ENCODE assay signal across 1 cellular context in genomic region chr18:79393626-79394401, GRCh38.
TF ChIP-seq lines count a peak whose summit lies in the region.

No MANE protein-coding gene starts in this region.

TF ChIP-seq in HEK293, 187 proteins besides CTCF, POLR2A, EP300 and RAD21 (continued from another document and continues in another):
- 0 out of 2 replicates have a peak, but pooled peaks have one; percentile 42 for TF ChIP-seq ZNF660 (tag by site-specific recombination; IDR thresholded peaks at IDR 0.05)
- TF ChIP-seq, protein P1, sequence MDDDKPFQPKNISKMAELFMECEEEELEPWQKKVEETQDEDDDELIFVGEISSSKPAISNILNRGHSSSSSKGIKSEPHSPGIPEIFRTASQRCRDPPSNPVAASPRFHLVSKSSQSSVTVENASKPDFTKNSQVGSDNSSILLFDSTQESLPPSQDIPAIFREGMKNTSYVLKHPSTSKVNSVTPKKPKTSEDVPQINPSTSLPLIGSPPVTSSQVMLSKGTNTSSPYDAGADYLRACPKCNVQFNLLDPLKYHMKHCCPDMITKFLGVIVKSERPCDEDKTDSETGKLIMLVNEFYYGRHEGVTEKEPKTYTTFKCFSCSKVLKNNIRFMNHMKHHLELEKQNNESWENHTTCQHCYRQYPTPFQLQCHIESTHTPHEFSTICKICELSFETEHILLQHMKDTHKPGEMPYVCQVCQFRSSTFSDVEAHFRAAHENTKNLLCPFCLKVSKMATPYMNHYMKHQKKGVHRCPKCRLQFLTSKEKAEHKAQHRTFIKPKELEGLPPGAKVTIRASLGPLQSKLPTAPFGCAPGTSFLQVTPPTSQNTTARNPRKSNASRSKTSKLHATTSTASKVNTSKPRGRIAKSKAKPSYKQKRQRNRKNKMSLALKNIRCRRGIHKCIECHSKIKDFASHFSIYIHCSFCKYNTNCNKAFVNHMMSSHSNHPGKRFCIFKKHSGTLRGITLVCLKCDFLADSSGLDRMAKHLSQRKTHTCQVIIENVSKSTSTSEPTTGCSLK (tag by site-specific recombination; IDR thresholded peaks at IDR 0.05), result no peak
- no peak for TF ChIP-seq ZNF654 (tag by site-specific recombination; IDR thresholded peaks at IDR 0.05; ENCODE audit: low read depth)
- TF ChIP-seq ZIC2 (tag by site-specific recombination; IDR thresholded peaks at IDR 0.05), result no peak
- TF ChIP-seq PRDM1 (tag by site-specific recombination; IDR thresholded peaks at IDR 0.05), result no peak
- no peak for TF ChIP-seq ZNF239 (tag by site-specific recombination; IDR thresholded peaks at IDR 0.05)
- peak; percentile 74 for TF ChIP-seq KLF8 (tag by site-specific recombination; IDR thresholded peaks at IDR 0.05)
- TF ChIP-seq ZNF707 (tag by site-specific recombination; IDR thresholded peaks at IDR 0.05), result no peak
- TF ChIP-seq ZNF792 (tag by site-specific recombination; IDR thresholded peaks at IDR 0.05), result no peak
- no peak for TF ChIP-seq ZNF623 (tag by site-specific recombination; IDR thresholded peaks at IDR 0.05)
- no peak for TF ChIP-seq ZNF560 (tag by site-specific recombination; IDR thresholded peaks at IDR 0.05; ENCODE audit: borderline replicate concordance)
- TF ChIP-seq ZNF398 (tag by site-specific recombination; IDR thresholded peaks at IDR 0.05), result peak; percentile 86
- no peak for TF ChIP-seq HOXC10 (CRISPR knock-in tag; IDR thresholded peaks at IDR 0.05)
- no peak for TF ChIP-seq ZNF202 (tag by site-specific recombination; IDR thresholded peaks at IDR 0.05; ENCODE audit: borderline replicate concordance)
- TF ChIP-seq ZNF23 (tag by site-specific recombination; IDR thresholded peaks at IDR 0.05; ENCODE audit: borderline replicate concordance), result no peak
- TF ChIP-seq ZNF704 (tag by site-specific recombination; IDR thresholded peaks at IDR 0.05), result no peak
- TF ChIP-seq GLIS1 (tag by site-specific recombination; IDR thresholded peaks at IDR 0.05), result peak; percentile 67
- TF ChIP-seq, protein P2, sequence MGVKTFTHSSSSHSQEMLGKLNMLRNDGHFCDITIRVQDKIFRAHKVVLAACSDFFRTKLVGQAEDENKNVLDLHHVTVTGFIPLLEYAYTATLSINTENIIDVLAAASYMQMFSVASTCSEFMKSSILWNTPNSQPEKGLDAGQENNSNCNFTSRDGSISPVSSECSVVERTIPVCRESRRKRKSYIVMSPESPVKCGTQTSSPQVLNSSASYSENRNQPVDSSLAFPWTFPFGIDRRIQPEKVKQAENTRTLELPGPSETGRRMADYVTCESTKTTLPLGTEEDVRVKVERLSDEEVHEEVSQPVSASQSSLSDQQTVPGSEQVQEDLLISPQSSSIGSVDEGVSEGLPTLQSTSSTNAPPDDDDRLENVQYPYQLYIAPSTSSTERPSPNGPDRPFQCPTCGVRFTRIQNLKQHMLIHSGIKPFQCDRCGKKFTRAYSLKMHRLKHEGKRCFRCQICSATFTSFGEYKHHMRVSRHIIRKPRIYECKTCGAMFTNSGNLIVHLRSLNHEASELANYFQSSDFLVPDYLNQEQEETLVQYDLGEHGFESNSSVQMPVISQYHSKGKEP (tag by site-specific recombination; IDR thresholded peaks at IDR 0.05), result peak; percentile 31; the same call in 1 of the 2 replicates
- no peak for TF ChIP-seq ZNF133 (tag by site-specific recombination; IDR thresholded peaks at IDR 0.05)
- peak; percentile 54; the same call in 1 of the 2 replicates for TF ChIP-seq EGR2 (tag by site-specific recombination; IDR thresholded peaks at IDR 0.05; ENCODE audit: low read depth)
- TF ChIP-seq ZSCAN16 (tag by site-specific recombination; IDR thresholded peaks at IDR 0.05), result no peak
- TF ChIP-seq ZBTB6 (tag by site-specific recombination; IDR thresholded peaks at IDR 0.05), result peak; percentile 85
- TF ChIP-seq, protein P3, sequence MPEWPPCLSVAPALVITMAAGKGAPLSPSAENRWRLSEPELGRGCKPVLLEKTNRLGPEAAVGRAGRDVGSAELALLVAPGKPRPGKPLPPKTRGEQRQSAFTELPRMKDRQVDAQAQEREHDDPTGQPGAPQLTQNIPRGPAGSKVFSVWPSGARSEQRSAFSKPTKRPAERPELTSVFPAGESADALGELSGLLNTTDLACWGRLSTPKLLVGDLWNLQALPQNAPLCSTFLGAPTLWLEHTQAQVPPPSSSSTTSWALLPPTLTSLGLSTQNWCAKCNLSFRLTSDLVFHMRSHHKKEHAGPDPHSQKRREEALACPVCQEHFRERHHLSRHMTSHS (tag by site-specific recombination; IDR thresholded peaks at IDR 0.05), result no peak
- TF ChIP-seq ZNF645 (tag by site-specific recombination; IDR thresholded peaks at IDR 0.05), result no peak
- TF ChIP-seq ZNF677 (tag by site-specific recombination; IDR thresholded peaks at IDR 0.05), result no peak
- TF ChIP-seq, protein P4, sequence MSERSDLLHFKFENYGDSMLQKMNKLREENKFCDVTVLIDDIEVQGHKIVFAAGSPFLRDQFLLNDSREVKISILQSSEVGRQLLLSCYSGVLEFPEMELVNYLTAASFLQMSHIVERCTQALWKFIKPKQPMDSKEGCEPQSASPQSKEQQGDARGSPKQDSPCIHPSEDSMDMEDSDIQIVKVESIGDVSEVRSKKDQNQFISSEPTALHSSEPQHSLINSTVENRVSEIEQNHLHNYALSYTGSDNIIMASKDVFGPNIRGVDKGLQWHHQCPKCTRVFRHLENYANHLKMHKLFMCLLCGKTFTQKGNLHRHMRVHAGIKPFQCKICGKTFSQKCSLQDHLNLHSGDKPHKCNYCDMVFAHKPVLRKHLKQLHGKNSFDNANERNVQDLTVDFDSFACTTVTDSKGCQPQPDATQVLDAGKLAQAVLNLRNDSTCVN (tag by site-specific recombination; optimal IDR thresholded peaks at IDR 0.05), result peak; percentile 73
- no peak for TF ChIP-seq ZFP41 (tag by site-specific recombination; IDR thresholded peaks at IDR 0.05; ENCODE audit: borderline replicate concordance)
- no peak for TF ChIP-seq ZNF391 (tag by site-specific recombination; IDR thresholded peaks at IDR 0.05; ENCODE audit: borderline replicate concordance, low read depth)
- TF ChIP-seq ZNF174 (tag by site-specific recombination; IDR thresholded peaks at IDR 0.05), result no peak
- peak; percentile 84 for TF ChIP-seq ZNF513 (tag by site-specific recombination; IDR thresholded peaks at IDR 0.05)
- TF ChIP-seq, protein P5, sequence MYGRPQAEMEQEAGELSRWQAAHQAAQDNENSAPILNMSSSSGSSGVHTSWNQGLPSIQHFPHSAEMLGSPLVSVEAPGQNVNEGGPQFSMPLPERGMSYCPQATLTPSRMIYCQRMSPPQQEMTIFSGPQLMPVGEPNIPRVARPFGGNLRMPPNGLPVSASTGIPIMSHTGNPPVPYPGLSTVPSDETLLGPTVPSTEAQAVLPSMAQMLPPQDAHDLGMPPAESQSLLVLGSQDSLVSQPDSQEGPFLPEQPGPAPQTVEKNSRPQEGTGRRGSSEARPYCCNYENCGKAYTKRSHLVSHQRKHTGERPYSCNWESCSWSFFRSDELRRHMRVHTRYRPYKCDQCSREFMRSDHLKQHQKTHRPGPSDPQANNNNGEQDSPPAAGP (tag by site-specific recombination; IDR thresholded peaks at IDR 0.05), result no peak
- TF ChIP-seq BCL11B (tag by site-specific recombination; IDR thresholded peaks at IDR 0.05; ENCODE audit: low read depth), result no peak
- peak; percentile 34; the same call in 1 of the 2 replicates for TF ChIP-seq ZNF843 (tag by site-specific recombination; IDR thresholded peaks at IDR 0.05)
- peak; percentile 67 for TF ChIP-seq SP2 (tag by site-specific recombination; IDR thresholded peaks at IDR 0.05)
- TF ChIP-seq ATF2 (tag by site-specific recombination; IDR thresholded peaks at IDR 0.05; ENCODE audit: low read depth), result no peak
- no peak for TF ChIP-seq SCRT1 (tag by site-specific recombination; IDR thresholded peaks at IDR 0.05; ENCODE audit: borderline replicate concordance)
- TF ChIP-seq ZNF426 (tag by site-specific recombination; IDR thresholded peaks at IDR 0.05), result no peak
- no peak for TF ChIP-seq ZNF610 (tag by site-specific recombination; IDR thresholded peaks at IDR 0.05; ENCODE audit: borderline replicate concordance)
- no peak for TF ChIP-seq ZNF549 (tag by site-specific recombination; IDR thresholded peaks at IDR 0.05)
- no peak for TF ChIP-seq ZNF2 (tag by site-specific recombination; IDR thresholded peaks at IDR 0.05)
- TF ChIP-seq ZNF146 (tag by site-specific recombination; IDR thresholded peaks at IDR 0.05), result no peak
- TF ChIP-seq, protein P6, sequence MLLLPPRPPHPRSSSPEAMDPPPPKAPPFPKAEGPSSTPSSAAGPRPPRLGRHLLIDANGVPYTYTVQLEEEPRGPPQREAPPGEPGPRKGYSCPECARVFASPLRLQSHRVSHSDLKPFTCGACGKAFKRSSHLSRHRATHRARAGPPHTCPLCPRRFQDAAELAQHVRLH (tag by site-specific recombination; IDR thresholded peaks at IDR 0.05), result no peak
